In the genomic region with DNA sequence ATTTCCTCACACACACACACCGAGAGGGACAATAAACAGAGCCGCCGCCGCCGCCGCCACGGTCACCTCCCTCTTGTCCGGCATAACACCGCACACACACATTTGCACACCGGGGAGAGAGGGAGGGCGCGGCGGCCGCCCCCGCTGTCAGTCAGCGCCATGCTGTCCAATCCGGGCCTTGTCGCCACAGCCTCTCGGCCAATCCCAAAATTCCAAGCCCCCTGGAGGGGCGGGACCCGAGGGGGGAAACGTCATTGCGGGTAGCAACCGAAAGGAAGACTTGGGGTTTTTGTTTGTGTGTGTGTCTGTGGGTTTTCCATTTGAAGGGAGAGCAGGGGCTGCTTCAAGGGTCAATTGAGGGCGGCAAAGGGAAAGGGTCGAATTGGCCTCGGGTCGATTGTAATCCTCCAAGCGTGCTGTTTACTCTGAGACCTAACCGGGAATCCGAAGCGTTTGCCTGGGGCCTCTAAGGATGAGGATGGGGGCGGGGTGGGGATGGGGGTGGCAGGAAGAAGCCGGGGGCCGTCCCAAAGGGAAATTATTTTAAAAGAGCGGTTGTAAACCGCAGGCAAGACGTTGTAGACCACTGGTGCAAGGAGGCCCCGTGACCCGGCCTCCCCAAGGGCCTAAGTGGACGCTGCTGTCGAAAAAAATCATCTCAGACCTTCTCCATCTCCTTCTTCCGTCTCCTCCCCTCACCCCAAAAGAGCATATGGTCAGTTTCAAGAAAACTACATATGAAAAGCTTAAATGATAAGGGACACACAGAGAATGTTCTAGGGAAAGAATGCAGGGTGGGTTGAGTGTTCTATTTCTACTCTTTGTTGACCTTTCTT, we compare ENCODE assay signal across 1 cellular context.
TF ChIP-seq lines count a peak whose summit lies in the region.

A gene with protein sequence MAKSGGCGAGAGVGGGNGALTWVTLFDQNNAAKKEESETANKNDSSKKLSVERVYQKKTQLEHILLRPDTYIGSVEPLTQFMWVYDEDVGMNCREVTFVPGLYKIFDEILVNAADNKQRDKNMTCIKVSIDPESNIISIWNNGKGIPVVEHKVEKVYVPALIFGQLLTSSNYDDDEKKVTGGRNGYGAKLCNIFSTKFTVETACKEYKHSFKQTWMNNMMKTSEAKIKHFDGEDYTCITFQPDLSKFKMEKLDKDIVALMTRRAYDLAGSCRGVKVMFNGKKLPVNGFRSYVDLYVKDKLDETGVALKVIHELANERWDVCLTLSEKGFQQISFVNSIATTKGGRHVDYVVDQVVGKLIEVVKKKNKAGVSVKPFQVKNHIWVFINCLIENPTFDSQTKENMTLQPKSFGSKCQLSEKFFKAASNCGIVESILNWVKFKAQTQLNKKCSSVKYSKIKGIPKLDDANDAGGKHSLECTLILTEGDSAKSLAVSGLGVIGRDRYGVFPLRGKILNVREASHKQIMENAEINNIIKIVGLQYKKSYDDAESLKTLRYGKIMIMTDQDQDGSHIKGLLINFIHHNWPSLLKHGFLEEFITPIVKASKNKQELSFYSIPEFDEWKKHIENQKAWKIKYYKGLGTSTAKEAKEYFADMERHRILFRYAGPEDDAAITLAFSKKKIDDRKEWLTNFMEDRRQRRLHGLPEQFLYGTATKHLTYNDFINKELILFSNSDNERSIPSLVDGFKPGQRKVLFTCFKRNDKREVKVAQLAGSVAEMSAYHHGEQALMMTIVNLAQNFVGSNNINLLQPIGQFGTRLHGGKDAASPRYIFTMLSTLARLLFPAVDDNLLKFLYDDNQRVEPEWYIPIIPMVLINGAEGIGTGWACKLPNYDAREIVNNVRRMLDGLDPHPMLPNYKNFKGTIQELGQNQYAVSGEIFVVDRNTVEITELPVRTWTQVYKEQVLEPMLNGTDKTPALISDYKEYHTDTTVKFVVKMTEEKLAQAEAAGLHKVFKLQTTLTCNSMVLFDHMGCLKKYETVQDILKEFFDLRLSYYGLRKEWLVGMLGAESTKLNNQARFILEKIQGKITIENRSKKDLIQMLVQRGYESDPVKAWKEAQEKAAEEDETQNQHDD (N-terminal part only) (minus strand): TSS at position 98 of the 836 bp plus-strand sequence. CDS start 610 bp downstream, outside the sequence.

TF ChIP-seq in WTC11, 78 proteins besides CTCF, POLR2A, EP300 and RAD21 (continued from another document):
- TF ChIP-seq, protein P1, sequence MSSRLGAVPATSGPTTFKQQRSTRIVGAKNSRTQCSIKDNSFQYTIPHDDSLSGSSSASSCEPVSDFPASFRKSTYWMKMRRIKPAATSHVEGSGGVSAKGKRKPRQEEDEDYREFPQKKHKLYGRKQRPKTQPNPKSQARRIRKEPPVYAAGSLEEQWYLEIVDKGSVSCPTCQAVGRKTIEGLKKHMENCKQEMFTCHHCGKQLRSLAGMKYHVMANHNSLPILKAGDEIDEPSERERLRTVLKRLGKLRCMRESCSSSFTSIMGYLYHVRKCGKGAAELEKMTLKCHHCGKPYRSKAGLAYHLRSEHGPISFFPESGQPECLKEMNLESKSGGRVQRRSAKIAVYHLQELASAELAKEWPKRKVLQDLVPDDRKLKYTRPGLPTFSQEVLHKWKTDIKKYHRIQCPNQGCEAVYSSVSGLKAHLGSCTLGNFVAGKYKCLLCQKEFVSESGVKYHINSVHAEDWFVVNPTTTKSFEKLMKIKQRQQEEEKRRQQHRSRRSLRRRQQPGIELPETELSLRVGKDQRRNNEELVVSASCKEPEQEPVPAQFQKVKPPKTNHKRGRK (CRISPR knock-in tag; IDR thresholded peaks at IDR 0.05; ENCODE audit: borderline replicate concordance), result no peak
- TF ChIP-seq, protein P2, sequence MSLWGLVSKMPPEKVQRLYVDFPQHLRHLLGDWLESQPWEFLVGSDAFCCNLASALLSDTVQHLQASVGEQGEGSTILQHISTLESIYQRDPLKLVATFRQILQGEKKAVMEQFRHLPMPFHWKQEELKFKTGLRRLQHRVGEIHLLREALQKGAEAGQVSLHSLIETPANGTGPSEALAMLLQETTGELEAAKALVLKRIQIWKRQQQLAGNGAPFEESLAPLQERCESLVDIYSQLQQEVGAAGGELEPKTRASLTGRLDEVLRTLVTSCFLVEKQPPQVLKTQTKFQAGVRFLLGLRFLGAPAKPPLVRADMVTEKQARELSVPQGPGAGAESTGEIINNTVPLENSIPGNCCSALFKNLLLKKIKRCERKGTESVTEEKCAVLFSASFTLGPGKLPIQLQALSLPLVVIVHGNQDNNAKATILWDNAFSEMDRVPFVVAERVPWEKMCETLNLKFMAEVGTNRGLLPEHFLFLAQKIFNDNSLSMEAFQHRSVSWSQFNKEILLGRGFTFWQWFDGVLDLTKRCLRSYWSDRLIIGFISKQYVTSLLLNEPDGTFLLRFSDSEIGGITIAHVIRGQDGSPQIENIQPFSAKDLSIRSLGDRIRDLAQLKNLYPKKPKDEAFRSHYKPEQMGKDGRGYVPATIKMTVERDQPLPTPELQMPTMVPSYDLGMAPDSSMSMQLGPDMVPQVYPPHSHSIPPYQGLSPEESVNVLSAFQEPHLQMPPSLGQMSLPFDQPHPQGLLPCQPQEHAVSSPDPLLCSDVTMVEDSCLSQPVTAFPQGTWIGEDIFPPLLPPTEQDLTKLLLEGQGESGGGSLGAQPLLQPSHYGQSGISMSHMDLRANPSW (CRISPR knock-in tag; conservative IDR thresholded peaks at IDR 0.05; ENCODE audit: low read depth), result no peak
- peak; percentile 87 for TF ChIP-seq CREM (CRISPR knock-in tag; IDR thresholded peaks at IDR 0.05)
- TF ChIP-seq, protein P3, sequence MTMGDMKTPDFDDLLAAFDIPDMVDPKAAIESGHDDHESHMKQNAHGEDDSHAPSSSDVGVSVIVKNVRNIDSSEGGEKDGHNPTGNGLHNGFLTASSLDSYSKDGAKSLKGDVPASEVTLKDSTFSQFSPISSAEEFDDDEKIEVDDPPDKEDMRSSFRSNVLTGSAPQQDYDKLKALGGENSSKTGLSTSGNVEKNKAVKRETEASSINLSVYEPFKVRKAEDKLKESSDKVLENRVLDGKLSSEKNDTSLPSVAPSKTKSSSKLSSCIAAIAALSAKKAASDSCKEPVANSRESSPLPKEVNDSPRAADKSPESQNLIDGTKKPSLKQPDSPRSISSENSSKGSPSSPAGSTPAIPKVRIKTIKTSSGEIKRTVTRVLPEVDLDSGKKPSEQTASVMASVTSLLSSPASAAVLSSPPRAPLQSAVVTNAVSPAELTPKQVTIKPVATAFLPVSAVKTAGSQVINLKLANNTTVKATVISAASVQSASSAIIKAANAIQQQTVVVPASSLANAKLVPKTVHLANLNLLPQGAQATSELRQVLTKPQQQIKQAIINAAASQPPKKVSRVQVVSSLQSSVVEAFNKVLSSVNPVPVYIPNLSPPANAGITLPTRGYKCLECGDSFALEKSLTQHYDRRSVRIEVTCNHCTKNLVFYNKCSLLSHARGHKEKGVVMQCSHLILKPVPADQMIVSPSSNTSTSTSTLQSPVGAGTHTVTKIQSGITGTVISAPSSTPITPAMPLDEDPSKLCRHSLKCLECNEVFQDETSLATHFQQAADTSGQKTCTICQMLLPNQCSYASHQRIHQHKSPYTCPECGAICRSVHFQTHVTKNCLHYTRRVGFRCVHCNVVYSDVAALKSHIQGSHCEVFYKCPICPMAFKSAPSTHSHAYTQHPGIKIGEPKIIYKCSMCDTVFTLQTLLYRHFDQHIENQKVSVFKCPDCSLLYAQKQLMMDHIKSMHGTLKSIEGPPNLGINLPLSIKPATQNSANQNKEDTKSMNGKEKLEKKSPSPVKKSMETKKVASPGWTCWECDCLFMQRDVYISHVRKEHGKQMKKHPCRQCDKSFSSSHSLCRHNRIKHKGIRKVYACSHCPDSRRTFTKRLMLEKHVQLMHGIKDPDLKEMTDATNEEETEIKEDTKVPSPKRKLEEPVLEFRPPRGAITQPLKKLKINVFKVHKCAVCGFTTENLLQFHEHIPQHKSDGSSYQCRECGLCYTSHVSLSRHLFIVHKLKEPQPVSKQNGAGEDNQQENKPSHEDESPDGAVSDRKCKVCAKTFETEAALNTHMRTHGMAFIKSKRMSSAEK (CRISPR knock-in tag; IDR thresholded peaks at IDR 0.05; ENCODE audit: borderline replicate concordance), result no peak
- no peak for TF ChIP-seq NFE2L1 (CRISPR knock-in tag; IDR thresholded peaks at IDR 0.05)
- no peak for TF ChIP-seq ZNF423 (CRISPR knock-in tag; IDR thresholded peaks at IDR 0.05)
- TF ChIP-seq, protein P4, sequence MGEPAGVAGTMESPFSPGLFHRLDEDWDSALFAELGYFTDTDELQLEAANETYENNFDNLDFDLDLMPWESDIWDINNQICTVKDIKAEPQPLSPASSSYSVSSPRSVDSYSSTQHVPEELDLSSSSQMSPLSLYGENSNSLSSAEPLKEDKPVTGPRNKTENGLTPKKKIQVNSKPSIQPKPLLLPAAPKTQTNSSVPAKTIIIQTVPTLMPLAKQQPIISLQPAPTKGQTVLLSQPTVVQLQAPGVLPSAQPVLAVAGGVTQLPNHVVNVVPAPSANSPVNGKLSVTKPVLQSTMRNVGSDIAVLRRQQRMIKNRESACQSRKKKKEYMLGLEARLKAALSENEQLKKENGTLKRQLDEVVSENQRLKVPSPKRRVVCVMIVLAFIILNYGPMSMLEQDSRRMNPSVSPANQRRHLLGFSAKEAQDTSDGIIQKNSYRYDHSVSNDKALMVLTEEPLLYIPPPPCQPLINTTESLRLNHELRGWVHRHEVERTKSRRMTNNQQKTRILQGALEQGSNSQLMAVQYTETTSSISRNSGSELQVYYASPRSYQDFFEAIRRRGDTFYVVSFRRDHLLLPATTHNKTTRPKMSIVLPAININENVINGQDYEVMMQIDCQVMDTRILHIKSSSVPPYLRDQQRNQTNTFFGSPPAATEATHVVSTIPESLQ (CRISPR knock-in tag; IDR thresholded peaks at IDR 0.05), result no peak
- TF ChIP-seq MYBL2 (CRISPR knock-in tag; IDR thresholded peaks at IDR 0.05), result no peak
- TF ChIP-seq, protein P5, sequence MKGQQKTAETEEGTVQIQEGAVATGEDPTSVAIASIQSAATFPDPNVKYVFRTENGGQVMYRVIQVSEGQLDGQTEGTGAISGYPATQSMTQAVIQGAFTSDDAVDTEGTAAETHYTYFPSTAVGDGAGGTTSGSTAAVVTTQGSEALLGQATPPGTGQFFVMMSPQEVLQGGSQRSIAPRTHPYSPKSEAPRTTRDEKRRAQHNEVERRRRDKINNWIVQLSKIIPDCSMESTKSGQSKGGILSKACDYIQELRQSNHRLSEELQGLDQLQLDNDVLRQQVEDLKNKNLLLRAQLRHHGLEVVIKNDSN (CRISPR knock-in tag; IDR thresholded peaks at IDR 0.05), result no peak
- TF ChIP-seq KAT7 (CRISPR knock-in tag; IDR thresholded peaks at IDR 0.05; ENCODE audit: borderline replicate concordance), result no peak
- TF ChIP-seq, protein P6, sequence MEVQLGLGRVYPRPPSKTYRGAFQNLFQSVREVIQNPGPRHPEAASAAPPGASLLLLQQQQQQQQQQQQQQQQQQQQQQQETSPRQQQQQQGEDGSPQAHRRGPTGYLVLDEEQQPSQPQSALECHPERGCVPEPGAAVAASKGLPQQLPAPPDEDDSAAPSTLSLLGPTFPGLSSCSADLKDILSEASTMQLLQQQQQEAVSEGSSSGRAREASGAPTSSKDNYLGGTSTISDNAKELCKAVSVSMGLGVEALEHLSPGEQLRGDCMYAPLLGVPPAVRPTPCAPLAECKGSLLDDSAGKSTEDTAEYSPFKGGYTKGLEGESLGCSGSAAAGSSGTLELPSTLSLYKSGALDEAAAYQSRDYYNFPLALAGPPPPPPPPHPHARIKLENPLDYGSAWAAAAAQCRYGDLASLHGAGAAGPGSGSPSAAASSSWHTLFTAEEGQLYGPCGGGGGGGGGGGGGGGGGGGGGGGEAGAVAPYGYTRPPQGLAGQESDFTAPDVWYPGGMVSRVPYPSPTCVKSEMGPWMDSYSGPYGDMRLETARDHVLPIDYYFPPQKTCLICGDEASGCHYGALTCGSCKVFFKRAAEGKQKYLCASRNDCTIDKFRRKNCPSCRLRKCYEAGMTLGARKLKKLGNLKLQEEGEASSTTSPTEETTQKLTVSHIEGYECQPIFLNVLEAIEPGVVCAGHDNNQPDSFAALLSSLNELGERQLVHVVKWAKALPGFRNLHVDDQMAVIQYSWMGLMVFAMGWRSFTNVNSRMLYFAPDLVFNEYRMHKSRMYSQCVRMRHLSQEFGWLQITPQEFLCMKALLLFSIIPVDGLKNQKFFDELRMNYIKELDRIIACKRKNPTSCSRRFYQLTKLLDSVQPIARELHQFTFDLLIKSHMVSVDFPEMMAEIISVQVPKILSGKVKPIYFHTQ (CRISPR knock-in tag; IDR thresholded peaks at IDR 0.05), result no peak
- TF ChIP-seq, protein P7, sequence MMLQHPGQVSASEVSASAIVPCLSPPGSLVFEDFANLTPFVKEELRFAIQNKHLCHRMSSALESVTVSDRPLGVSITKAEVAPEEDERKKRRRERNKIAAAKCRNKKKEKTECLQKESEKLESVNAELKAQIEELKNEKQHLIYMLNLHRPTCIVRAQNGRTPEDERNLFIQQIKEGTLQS (CRISPR knock-in tag; conservative IDR thresholded peaks at IDR 0.05), result no peak
- TF ChIP-seq ZNF232 (CRISPR knock-in tag; IDR thresholded peaks at IDR 0.05), result no peak
- no peak for TF ChIP-seq HMGA2 (CRISPR knock-in tag; IDR thresholded peaks at IDR 0.05)
- TF ChIP-seq, protein P8, sequence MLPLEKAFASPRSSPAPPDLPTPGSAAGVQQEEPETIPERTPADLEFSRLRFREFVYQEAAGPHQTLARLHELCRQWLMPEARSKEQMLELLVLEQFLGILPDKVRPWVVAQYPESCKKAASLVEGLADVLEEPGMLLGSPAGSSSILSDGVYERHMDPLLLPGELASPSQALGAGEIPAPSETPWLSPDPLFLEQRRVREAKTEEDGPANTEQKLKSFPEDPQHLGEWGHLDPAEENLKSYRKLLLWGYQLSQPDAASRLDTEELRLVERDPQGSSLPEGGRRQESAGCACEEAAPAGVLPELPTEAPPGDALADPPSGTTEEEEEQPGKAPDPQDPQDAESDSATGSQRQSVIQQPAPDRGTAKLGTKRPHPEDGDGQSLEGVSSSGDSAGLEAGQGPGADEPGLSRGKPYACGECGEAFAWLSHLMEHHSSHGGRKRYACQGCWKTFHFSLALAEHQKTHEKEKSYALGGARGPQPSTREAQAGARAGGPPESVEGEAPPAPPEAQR (CRISPR knock-in tag; IDR thresholded peaks at IDR 0.05), result no peak
- no peak for TF ChIP-seq FOXP1 (CRISPR knock-in tag; IDR thresholded peaks at IDR 0.05; ENCODE audit: borderline replicate concordance)
- no peak for TF ChIP-seq ZNF671 (CRISPR knock-in tag; IDR thresholded peaks at IDR 0.05)
